Comparison of ENCODE assay signal across 23 cellular contexts in the genomic region with DNA sequence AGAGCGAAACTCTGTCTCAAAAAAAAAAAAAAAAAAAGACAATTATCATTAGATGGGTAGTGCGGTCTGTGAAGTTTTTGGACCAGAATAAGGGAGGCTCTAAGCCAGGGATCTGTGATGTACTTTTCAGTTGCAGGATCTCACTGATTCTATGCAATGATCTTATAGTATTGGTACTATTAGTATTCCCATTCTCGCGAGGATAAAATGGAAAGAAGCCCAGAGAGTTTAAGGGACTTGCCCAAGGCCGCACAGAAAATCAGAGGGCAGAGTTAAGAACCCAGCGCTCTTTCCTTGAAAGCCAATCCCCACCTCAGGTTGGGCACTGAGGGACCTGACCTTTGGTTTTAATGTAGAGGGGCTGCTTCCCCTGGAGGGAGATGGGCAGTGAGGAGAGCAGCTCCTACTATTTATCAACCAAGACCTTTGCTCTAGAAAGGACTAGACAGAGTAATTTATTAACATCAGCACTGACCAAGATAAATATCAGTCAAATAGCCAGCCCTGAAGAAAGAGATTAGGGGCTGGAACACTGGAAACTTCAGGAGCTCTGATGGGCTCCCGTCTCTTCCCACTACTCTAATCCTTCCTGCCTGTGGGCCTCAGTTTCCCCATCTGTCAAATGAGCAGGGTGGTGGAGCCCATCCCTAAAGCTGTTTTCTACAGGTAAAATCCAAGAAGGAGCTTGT. TPM values are rescaled to one million over a fixed set of nuclear protein-coding genes. Genes with fewer than 3 reads are reported as not detected.
DNase-seq lines count a peak whose midpoint lies in the region; ATAC-seq, FAIRE-seq and TF ChIP-seq lines count a peak whose summit lies in the region.
"Had no signal": no experiment of that assay in that cellular context is flagged by ENCODE, and none has a peak within 500 bp of the region (broad histone marks: within the 10 kb centered on the region; RNA-seq: fewer than 3 reads in every experiment).

No MANE protein-coding gene starts in this region.

- intact Hi-C loops in CD8-positive, alpha-beta T cell (cut with DNase I, micrococcal nuclease), result no loop called here

- no peak overlapping the region for H2AFZ ChIP-seq in hepatocyte

- H3K36me3 ChIP-seq in CD8-positive, alpha-beta T cell (ENCODE audit: insufficient read depth, low read length), result no peaks in the 10 kb centered on the region
- H3K36me3 ChIP-seq in hepatocyte (replicated peaks; ENCODE audit: insufficient read depth, low read depth), result no peaks in the 10 kb centered on the region
- no peaks in the 10 kb centered on the region for H3K36me3 ChIP-seq in small intestine (ENCODE audit: control insufficient read depth in 2 of 2, insufficient read depth in 2 of 2, low read length in 2 of 2)
- H3K36me3 ChIP-seq: SJCRH30 had no signal

- POLR2A ChIA-PET in CD8-positive, alpha-beta T cell (lab: Charles Lee), result no interaction called here

- no peak for FAIRE-seq in small intestine (lab: Jason Lieb, UNC)
- FAIRE-seq: GM18507 had no signal

- peaks cover 19% of the 10 kb centered on the region for H3K36me3 Mint-ChIP-seq in CD8-positive, alpha-beta T cell
- peaks cover 1% of the 10 kb centered on the region for H3K36me3 Mint-ChIP-seq in memory B cell

- TF ChIP-seq CTCF in CD8-positive, alpha-beta T cell (IDR thresholded peaks at IDR 0.05), result no peak
- TF ChIP-seq CTCF in hepatocyte (IDR thresholded peaks at IDR 0.05; ENCODE audit: poor library complexity), result no peak

- H3K9me3 Mint-ChIP-seq in CD8-positive, alpha-beta T cell, result no peaks in the 10 kb centered on the region
- H3K9me3 Mint-ChIP-seq in memory B cell, result no peaks in the 10 kb centered on the region
- H3K9me3 Mint-ChIP-seq: HFFc6 had no signal

- H3K9me2 ChIP-seq in hepatocyte (replicated peaks; ENCODE audit: insufficient read depth), result no peaks in the 10 kb centered on the region

- H3K27me3 ChIP-seq in CD8-positive, alpha-beta T cell (ENCODE audit: insufficient read depth, low read length), result no peaks in the 10 kb centered on the region
- H3K27me3 ChIP-seq in hepatocyte (no peaks in the 10 kb centered on the region), small intestine (ENCODE audit: control insufficient read depth in 2 of 2, insufficient read depth in 2 of 2, low read length in 2 of 2) (no peaks in the 10 kb centered on the region)
- H3K27me3 ChIP-seq: SJCRH30 had no signal

- H3K27ac ChIP-seq in CD8-positive, alpha-beta T cell (ENCODE audit: low read depth, low read length), result no peak overlapping the region
- peak overlapping the region; percentile 82 for H3K27ac ChIP-seq in hepatocyte
- peak overlapping the region in 1 of 2 donors; percentile 24 for H3K27ac ChIP-seq in small intestine (ENCODE audit: low read depth in 1 of 2, low read length in 1 of 2)
- H3K27ac ChIP-seq: SJCRH30 had no signal

- H3K4me1 Mint-ChIP-seq in CD8-positive, alpha-beta T cell (ENCODE audit: low read depth), result peaks cover 8% of the 10 kb centered on the region
- H3K4me1 Mint-ChIP-seq in memory B cell, result peaks cover 2% of the 10 kb centered on the region

- CTCF ChIA-PET in CD8-positive, alpha-beta T cell (lab: Charles Lee), result no interaction called here

- WGBS in hepatocyte (ENCODE audit: low lambda C conversion rate, missing lambda C conversion rate), result 74% methylated on average over 7 of the region's 7 CpGs
- 80 to 87% (median 87%) methylated on average over 6 to 7 of the region's 7 CpGs for WGBS in small intestine, 3 donors

- no peak for ATAC-seq in CD8-positive, alpha-beta T cell
- no peak for ATAC-seq in memory B cell (ENCODE audit: low read depth)
- no peak for ATAC-seq in GM21515 (IDR thresholded peaks at IDR 0.05; ENCODE audit: unreplicated experiment)
- ATAC-seq in HG03095 (IDR thresholded peaks at IDR 0.05; ENCODE audit: unreplicated experiment), result no peak
- ATAC-seq: PC-3, Right ventricle myocardium inferior, SK-N-SH treated with all-trans-retinoic acid at 6 μM for 48 hours had no signal

- no peaks in the 10 kb centered on the region for H4K20me1 ChIP-seq in hepatocyte (ENCODE audit: insufficient read depth, poor library complexity, severe bottlenecking)

- no peak overlapping the region for H3K4me3 Mint-ChIP-seq in CD8-positive, alpha-beta T cell
- H3K4me3 Mint-ChIP-seq in memory B cell, result no peak overlapping the region
- H3K4me3 Mint-ChIP-seq: HFFc6 had no signal

- peak overlapping the region; percentile 50 for H3K27ac Mint-ChIP-seq in CD8-positive, alpha-beta T cell
- peak overlapping the region; percentile 16 for H3K27ac Mint-ChIP-seq in memory B cell
- H3K27ac Mint-ChIP-seq: HFFc6 had no signal

- no peak for DNase-seq in CD8-positive, alpha-beta T cell
- no peak for DNase-seq in hepatocyte (ENCODE audit: low spot score)
- DNase-seq in memory B cell (ENCODE audit: low spot score in 2 of 2), result no peak
- DNase-seq in small intestine, result peak; percentile 15
- DNase-seq in Kasumi-1 (lab: John Stamatoyannopoulos, UW), result no peak
- DNase-seq: 8988T, DMS53, GOT3, HFFc6, MV-4-11, NCI-H1105 treated with DMSO at 0.1 percent for 48 hours, NCI-H2029, NCI-H446, NCI-H524 treated with DMSO at 0.1 percent for 48 hours, NCI-H774, PC-3, SJCRH30 had no signal

- no peaks in the 10 kb centered on the region for H3K27me3 Mint-ChIP-seq in CD8-positive, alpha-beta T cell (ENCODE audit: low read depth)
- H3K27me3 Mint-ChIP-seq in memory B cell, result no peaks in the 10 kb centered on the region

- no peak overlapping the region for H3K4me3 ChIP-seq in CD8-positive, alpha-beta T cell (ENCODE audit: low read depth, low read length)
- no peak overlapping the region for H3K4me3 ChIP-seq in hepatocyte
- no peak overlapping the region for H3K4me3 ChIP-seq in small intestine (ENCODE audit: low read depth in 1 of 2, low read length in 2 of 2)
- H3K4me3 ChIP-seq: HAP-1, SJCRH30 had no signal

- H3K4me2 ChIP-seq in hepatocyte, result peak overlapping the region; percentile 63

- H3K9me3 ChIP-seq in CD8-positive, alpha-beta T cell (ENCODE audit: low read length), result no peaks in the 10 kb centered on the region
- H3K9me3 ChIP-seq in hepatocyte (ENCODE audit: low read depth), result no peaks in the 10 kb centered on the region
- H3K9me3 ChIP-seq in small intestine (ENCODE audit: control insufficient read depth, low read depth), result no peaks in the 10 kb centered on the region
- H3K9me3 ChIP-seq: HAP-1, SJCRH30 had no signal

- peaks cover under 1% of the 10 kb centered on the region for H3K4me1 ChIP-seq in CD8-positive, alpha-beta T cell (ENCODE audit: insufficient read depth, low read length)
- H3K4me1 ChIP-seq in hepatocyte (ENCODE audit: insufficient read depth) (peaks cover 12% of the 10 kb centered on the region), small intestine (ENCODE audit: control insufficient read depth in 2 of 2, insufficient read depth in 1 of 2, low read depth in 1 of 2, low read length in 1 of 2) (peaks cover 0 to 6% of the 10 kb centered on the region in 2 donors)
- H3K4me1 ChIP-seq: SJCRH30 had no signal

- H3K79me2 ChIP-seq in hepatocyte, result peaks cover 23% of the 10 kb centered on the region

RNA-seq across cellular contexts. Expression of a gene that starts 6.0 kb away (rescaled TPM):
- 10 to 100 TPM; 15.9 to 16.1 TPM for total RNA-seq in CD8-positive, alpha-beta T cell
- 160 and 165 TPM in 2 replicates for total RNA-seq in hepatocyte
- 132 and 136 TPM in 2 replicates for polyA plus RNA-seq in hepatocyte
- 10 to 100 TPM; 53.2 to 87.8 (median 86.6) TPM for polyA plus RNA-seq in small intestine

RNA-seq across cellular contexts. Expression of a gene that starts 21.3 kb away (rescaled TPM):
- total RNA-seq in CD8-positive, alpha-beta T cell, result 10 to 100 TPM; 33.5 to 35.0 TPM
- total RNA-seq in hepatocyte, result 26.5 and 27.7 TPM in 2 replicates
- 21.5 and 23.0 TPM in 2 replicates for polyA plus RNA-seq in hepatocyte
- 10 to 100 TPM; 20.3 to 27.3 (median 24.6) TPM for polyA plus RNA-seq in small intestine

RNA-seq across cellular contexts. Expression of a gene that starts 28.5 kb away (rescaled TPM):
- 10 to 100 TPM; 22.6 to 23.2 TPM for total RNA-seq in CD8-positive, alpha-beta T cell
- 22.6 and 30.7 TPM in 2 replicates for total RNA-seq in hepatocyte
- polyA plus RNA-seq in hepatocyte (18.5 and 21.5 TPM in 2 replicates), small intestine (10 to 100 TPM in 1 of 3 donors, 1 to 10 TPM in 2; 6.5 to 14.7 (median 8.1) TPM)
